1 cellular context compared by ENCODE assay signal in the genomic region with DNA sequence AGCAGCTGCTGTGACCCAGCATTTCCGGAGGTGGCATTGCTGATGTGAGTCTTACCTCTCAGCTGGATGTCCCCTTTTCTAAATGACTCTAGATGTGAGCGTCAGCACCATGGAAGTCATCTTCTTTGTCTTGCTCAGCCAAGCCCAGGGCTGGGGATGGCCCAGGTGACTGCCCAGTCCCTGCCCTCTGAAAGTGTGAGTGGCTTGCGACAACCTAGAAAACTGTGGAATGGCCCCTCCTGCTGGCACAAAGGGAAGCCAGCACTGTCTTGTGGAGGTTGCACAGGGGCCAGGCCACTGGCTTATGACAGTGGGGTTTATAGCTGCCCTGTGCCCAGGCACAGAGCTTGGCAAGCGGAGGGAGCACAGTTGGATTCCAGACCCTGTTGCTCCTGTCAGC.
TF ChIP-seq lines count a peak whose summit lies in the region.

No MANE protein-coding gene starts in this region.

TF ChIP-seq in GM12878, 131 proteins besides CTCF, POLR2A, EP300 and RAD21 (continued from another document):
- TF ChIP-seq, protein P1, sequence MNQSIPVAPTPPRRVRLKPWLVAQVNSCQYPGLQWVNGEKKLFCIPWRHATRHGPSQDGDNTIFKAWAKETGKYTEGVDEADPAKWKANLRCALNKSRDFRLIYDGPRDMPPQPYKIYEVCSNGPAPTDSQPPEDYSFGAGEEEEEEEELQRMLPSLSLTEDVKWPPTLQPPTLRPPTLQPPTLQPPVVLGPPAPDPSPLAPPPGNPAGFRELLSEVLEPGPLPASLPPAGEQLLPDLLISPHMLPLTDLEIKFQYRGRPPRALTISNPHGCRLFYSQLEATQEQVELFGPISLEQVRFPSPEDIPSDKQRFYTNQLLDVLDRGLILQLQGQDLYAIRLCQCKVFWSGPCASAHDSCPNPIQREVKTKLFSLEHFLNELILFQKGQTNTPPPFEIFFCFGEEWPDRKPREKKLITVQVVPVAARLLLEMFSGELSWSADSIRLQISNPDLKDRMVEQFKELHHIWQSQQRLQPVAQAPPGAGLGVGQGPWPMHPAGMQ (IDR thresholded peaks at IDR 0.05; ENCODE audit: borderline replicate concordance), result no peak
- TF ChIP-seq, protein P2, sequence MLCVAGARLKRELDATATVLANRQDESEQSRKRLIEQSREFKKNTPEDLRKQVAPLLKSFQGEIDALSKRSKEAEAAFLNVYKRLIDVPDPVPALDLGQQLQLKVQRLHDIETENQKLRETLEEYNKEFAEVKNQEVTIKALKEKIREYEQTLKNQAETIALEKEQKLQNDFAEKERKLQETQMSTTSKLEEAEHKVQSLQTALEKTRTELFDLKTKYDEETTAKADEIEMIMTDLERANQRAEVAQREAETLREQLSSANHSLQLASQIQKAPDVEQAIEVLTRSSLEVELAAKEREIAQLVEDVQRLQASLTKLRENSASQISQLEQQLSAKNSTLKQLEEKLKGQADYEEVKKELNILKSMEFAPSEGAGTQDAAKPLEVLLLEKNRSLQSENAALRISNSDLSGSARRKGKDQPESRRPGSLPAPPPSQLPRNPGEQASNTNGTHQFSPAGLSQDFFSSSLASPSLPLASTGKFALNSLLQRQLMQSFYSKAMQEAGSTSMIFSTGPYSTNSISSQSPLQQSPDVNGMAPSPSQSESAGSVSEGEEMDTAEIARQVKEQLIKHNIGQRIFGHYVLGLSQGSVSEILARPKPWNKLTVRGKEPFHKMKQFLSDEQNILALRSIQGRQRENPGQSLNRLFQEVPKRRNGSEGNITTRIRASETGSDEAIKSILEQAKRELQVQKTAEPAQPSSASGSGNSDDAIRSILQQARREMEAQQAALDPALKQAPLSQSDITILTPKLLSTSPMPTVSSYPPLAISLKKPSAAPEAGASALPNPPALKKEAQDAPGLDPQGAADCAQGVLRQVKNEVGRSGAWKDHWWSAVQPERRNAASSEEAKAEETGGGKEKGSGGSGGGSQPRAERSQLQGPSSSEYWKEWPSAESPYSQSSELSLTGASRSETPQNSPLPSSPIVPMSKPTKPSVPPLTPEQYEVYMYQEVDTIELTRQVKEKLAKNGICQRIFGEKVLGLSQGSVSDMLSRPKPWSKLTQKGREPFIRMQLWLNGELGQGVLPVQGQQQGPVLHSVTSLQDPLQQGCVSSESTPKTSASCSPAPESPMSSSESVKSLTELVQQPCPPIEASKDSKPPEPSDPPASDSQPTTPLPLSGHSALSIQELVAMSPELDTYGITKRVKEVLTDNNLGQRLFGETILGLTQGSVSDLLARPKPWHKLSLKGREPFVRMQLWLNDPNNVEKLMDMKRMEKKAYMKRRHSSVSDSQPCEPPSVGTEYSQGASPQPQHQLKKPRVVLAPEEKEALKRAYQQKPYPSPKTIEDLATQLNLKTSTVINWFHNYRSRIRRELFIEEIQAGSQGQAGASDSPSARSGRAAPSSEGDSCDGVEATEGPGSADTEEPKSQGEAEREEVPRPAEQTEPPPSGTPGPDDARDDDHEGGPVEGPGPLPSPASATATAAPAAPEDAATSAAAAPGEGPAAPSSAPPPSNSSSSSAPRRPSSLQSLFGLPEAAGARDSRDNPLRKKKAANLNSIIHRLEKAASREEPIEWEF (IDR thresholded peaks at IDR 0.05; ENCODE audit: insufficient replicate concordance, low read depth, low read length), result no peak
- TF ChIP-seq RCOR1 (conservative IDR thresholded peaks at IDR 0.05; ENCODE audit: low read depth, low read length) (no peak), IRF4 (IDR thresholded peaks at IDR 0.05; ENCODE audit: low read depth, low read length) (no peak), SIX5 (IDR thresholded peaks at IDR 0.05; ENCODE audit: low read depth, low read length, severe bottlenecking) (no peak), ETV6 (conservative IDR thresholded peaks at IDR 0.05 in 1 of 2, IDR thresholded peaks at IDR 0.05 in 1 of 2; ENCODE audit: borderline replicate concordance in 1 of 2, low read depth in 1 of 2) (no peak), BACH1 (IDR thresholded peaks at IDR 0.05; ENCODE audit: borderline replicate concordance) (no peak), SPI1 (IDR thresholded peaks at IDR 0.05; ENCODE audit: borderline replicate concordance, insufficient read depth, low read depth, low read length) (no peak), BCLAF1 (IDR thresholded peaks at IDR 0.05) (no peak), PAX5 (IDR thresholded peaks at IDR 0.05; ENCODE audit: borderline replicate concordance, low read depth, low read length) (no peak), SRF (IDR thresholded peaks at IDR 0.05; ENCODE audit: low read depth in 2 of 2, low read length in 2 of 2) (no peak)
